6 cellular contexts compared by ENCODE assay signal in genomic region chrX:71657267-71657666, GRCh38. TPM values are rescaled to one million over a fixed set of nuclear protein-coding genes. Genes with fewer than 3 reads are reported as not detected.
"Had no signal": no experiment of that assay in that cellular context is flagged by ENCODE, and none has a peak within 500 bp of the region (broad histone marks: within the 10 kb centered on the region; RNA-seq: fewer than 3 reads in every experiment).

No MANE protein-coding gene starts in this region.

- H2AFZ ChIP-seq: GM23338 had no signal

- H3K4me2 ChIP-seq: GM23338 had no signal

- H3K4me1 Mint-ChIP-seq: GM23338 had no signal

- H3K4me3 ChIP-seq: GM23338 had no signal

- ATAC-seq: GM23338 had no signal

- H3K27ac Mint-ChIP-seq: GM23338, H9 had no signal

- DNase-seq: H9, HCEC 1CT, IMR-90, KBM-7 had no signal

- H3K4me3 Mint-ChIP-seq: GM23338, H9 had no signal

RNA-seq across cellular contexts. Expression of gene CXCR3, which starts 39.0 kb away (rescaled TPM):
- total RNA-seq: GM23338, H1, H9, IMR-90 had no signal
